In genomic region chr3:112642912-112643506, GRCh38 we compare ENCODE assay signal across 1 cellular context.
TF ChIP-seq lines count a peak whose summit lies in the region.

No MANE protein-coding gene starts in this region.

TF ChIP-seq in GM12878, 131 proteins besides CTCF, POLR2A, EP300 and RAD21 (continued from another document):
- TF ChIP-seq REST (IDR thresholded peaks at IDR 0.05; ENCODE audit: low read depth, low read length) (no peak), NFIC (IDR thresholded peaks at IDR 0.05; ENCODE audit: low read depth, low read length) (no peak), CBFB (IDR thresholded peaks at IDR 0.05; ENCODE audit: low read depth) (no peak), ZNF384 (IDR thresholded peaks at IDR 0.05; ENCODE audit: borderline replicate concordance, low read depth, low read length) (no peak), BACH1 (IDR thresholded peaks at IDR 0.05; ENCODE audit: borderline replicate concordance) (no peak), CUX1 (IDR thresholded peaks at IDR 0.05; ENCODE audit: insufficient replicate concordance, low read depth, low read length) (no peak), RELB (IDR thresholded peaks at IDR 0.05; ENCODE audit: low read depth) (no peak), NR2C1 (IDR thresholded peaks at IDR 0.05) (no peak), SIX5 (IDR thresholded peaks at IDR 0.05; ENCODE audit: low read depth, low read length, severe bottlenecking) (no peak), MTA3 (IDR thresholded peaks at IDR 0.05; ENCODE audit: borderline replicate concordance, low read length) (no peak), SUZ12 (IDR thresholded peaks at IDR 0.05; ENCODE audit: unreplicated experiment) (no peak)
